In the genomic region with DNA sequence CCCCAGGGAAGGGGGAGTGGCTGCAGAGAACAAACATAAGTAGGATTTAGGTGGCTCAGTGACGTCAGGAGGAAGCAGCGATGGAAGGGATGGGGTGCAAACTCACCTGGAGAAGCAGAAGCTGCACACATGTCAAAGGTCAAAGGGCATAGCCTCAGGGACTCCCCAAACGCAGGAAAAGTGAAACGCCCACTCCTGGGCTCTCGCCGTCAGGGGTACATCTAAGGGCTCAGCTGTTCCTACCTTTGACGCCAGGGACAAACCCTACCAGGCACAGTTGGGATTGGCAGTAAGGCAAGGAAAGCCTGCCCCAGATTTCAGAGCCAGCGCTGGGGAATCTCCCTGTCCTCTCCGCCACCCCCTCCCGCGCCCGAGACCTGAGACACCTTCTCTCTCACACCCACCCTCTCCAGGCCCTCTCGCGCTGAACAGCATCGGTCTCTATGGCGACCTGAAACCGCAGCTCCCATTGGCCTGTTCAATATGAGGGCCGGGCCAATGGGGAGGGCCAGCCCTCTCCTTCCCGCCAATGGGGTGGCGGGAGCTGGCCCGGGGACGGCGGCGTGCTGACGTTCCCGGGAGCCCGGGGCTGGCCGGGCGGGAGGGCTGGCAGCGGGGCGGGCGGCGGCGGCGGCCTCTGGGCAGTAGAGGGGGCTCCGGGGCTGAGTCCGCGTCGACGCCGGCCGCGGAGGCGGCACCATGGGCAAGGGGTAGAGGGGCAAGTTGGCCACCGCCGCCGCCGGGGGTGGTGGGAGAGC, we compare ENCODE assay signal across 8 cellular contexts. TPM values are rescaled to one million over a fixed set of nuclear protein-coding genes. Genes with fewer than 3 reads are reported as not detected.
DNase-seq lines count a peak whose midpoint lies in the region; ATAC-seq and TF ChIP-seq lines count a peak whose summit lies in the region.

TSS of gene CCDC148 (minus strand) at position 445 of the 758 bp plus-strand sequence. CDS start at position 131, 314 bp downstream.
A gene with protein sequence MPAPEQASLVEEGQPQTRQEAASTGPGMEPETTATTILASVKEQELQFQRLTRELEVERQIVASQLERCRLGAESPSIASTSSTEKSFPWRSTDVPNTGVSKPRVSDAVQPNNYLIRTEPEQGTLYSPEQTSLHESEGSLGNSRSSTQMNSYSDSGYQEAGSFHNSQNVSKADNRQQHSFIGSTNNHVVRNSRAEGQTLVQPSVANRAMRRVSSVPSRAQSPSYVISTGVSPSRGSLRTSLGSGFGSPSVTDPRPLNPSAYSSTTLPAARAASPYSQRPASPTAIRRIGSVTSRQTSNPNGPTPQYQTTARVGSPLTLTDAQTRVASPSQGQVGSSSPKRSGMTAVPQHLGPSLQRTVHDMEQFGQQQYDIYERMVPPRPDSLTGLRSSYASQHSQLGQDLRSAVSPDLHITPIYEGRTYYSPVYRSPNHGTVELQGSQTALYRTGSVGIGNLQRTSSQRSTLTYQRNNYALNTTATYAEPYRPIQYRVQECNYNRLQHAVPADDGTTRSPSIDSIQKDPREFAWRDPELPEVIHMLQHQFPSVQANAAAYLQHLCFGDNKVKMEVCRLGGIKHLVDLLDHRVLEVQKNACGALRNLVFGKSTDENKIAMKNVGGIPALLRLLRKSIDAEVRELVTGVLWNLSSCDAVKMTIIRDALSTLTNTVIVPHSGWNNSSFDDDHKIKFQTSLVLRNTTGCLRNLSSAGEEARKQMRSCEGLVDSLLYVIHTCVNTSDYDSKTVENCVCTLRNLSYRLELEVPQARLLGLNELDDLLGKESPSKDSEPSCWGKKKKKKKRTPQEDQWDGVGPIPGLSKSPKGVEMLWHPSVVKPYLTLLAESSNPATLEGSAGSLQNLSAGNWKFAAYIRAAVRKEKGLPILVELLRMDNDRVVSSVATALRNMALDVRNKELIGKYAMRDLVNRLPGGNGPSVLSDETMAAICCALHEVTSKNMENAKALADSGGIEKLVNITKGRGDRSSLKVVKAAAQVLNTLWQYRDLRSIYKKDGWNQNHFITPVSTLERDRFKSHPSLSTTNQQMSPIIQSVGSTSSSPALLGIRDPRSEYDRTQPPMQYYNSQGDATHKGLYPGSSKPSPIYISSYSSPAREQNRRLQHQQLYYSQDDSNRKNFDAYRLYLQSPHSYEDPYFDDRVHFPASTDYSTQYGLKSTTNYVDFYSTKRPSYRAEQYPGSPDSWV (plus strand): TSS at position 644 of the 758 bp plus-strand sequence. CDS start 76,233 bp downstream, outside the sequence.

- H3K79me2 ChIP-seq in OCI-LY1 (ENCODE audit: insufficient read depth, low read length): no peaks in the 10 kb centered on the region

- peak; percentile 95 for ATAC-seq in GM21526 (IDR thresholded peaks at IDR 0.05; ENCODE audit: low FRiP score, unreplicated experiment)

- no peaks in the 10 kb centered on the region for H3K9me2 ChIP-seq in OCI-LY1 (ENCODE audit: low read depth, low read length)

- peak within 1 kb of the TSS; percentile 97 for H3K9ac ChIP-seq in HUES64 (ENCODE audit: low read depth, low read length)
- H3K9ac ChIP-seq in OCI-LY1 (ENCODE audit: low read length): peak within 1 kb of the TSS; percentile 70

- TF ChIP-seq CTCF in OCI-LY1 (IDR thresholded peaks at IDR 0.05; ENCODE audit: low read length): no peak
- TF ChIP-seq CTCF in epithelial cell of esophagus (IDR thresholded peaks at IDR 0.05; ENCODE audit: insufficient read depth, low read depth, low read length, missing control alignments): peak; percentile 37

- peaks cover 31% of the 10 kb centered on the region for H3K4me1 ChIP-seq in HUES64 (ENCODE audit: insufficient read depth, low read length)
- peaks cover 14% of the 10 kb centered on the region for H3K4me1 ChIP-seq in OCI-LY1 (ENCODE audit: insufficient read depth, low read length, severe bottlenecking)
- H3K4me1 ChIP-seq in mononuclear cell (ENCODE audit: insufficient read depth, low read length): peaks cover 19% of the 10 kb centered on the region

- H3K9me3 ChIP-seq in HUES64 (ENCODE audit: insufficient read depth, low read depth, low read length) (no peaks in the 10 kb centered on the region), OCI-LY1 (ENCODE audit: low read length) (no peaks in the 10 kb centered on the region), mononuclear cell (ENCODE audit: low read depth, low read length) (no peaks in the 10 kb centered on the region)

- no peaks in the 10 kb centered on the region for H3F3A ChIP-seq in OCI-LY1 (ENCODE audit: insufficient read depth, low read length)

- H2AFZ ChIP-seq in OCI-LY1 (ENCODE audit: low read length): no peak within 1 kb of the TSS

- H3K27me3 ChIP-seq in HUES64 (ENCODE audit: insufficient read depth, low read length) (no peaks in the 10 kb centered on the region), OCI-LY1 (ENCODE audit: insufficient read depth, low read length) (no peaks in the 10 kb centered on the region), mononuclear cell (ENCODE audit: insufficient read depth, low read length) (peaks cover 6% of the 10 kb centered on the region)

- H3K27ac ChIP-seq in HUES64 (ENCODE audit: low read depth, low read length) (peak within 1 kb of the TSS; percentile 96), OCI-LY1 (ENCODE audit: low read depth, low read length, poor library complexity, severe bottlenecking) (no peak within 1 kb of the TSS)

- no peaks in the 10 kb centered on the region for H4K20me1 ChIP-seq in OCI-LY1 (ENCODE audit: insufficient read depth, low read length)

- H3K4me2 ChIP-seq in OCI-LY1 (ENCODE audit: low read length): peak within 1 kb of the TSS; percentile 80

- peak; percentile 98 for DNase-seq in DMS 273 (lab: John Stamatoyannopoulos, UW; ENCODE audit: unreplicated experiment)
- peak; percentile 85 for DNase-seq in activated T-cell treated with anti-CD3 and anti-CD28 coated beads for 4 hours
- DNase-seq in epithelial cell of esophagus (ENCODE audit: low read depth): peak; percentile 95
- DNase-seq in stimulated activated CD8-positive, alpha-beta memory T cell treated with anti-CD3 and anti-CD28 coated beads, Interleukin-2, amount 100 ng/mL, for 1 hour (ENCODE audit: low read depth in 2 of 2): peak; percentile 78 to 79

- WGBS in HUES64: under 1% methylated on average over 38 of the region's 48 CpGs

- H3K4me3 ChIP-seq in HUES64 (ENCODE audit: low read length) (peak within 1 kb of the TSS; percentile 70), OCI-LY1 (ENCODE audit: low read depth, low read length, poor library complexity, severe bottlenecking) (peak within 1 kb of the TSS; percentile 71), epithelial cell of esophagus (ENCODE audit: low read length) (peak within 1 kb of the TSS; percentile 79), mononuclear cell (ENCODE audit: low read length) (peak within 1 kb of the TSS; percentile 65)

- H3K36me3 ChIP-seq in HUES64 (ENCODE audit: insufficient read depth, low read length): peaks cover 6% of the 10 kb centered on the region
- H3K36me3 ChIP-seq in OCI-LY1 (ENCODE audit: insufficient read depth, low read length): no peaks in the 10 kb centered on the region

RNA-seq across cellular contexts. Expression of gene CCDC148, which starts in this region (rescaled TPM):
- polyA plus RNA-seq in HUES64 (2013, experiment 1 of 2): 0.50 TPM
- polyA plus RNA-seq in HUES64 (2013, experiment 2 of 2): 1.4 TPM
- 0.42 TPM for total RNA-seq in mononuclear cell

RNA-seq across cellular contexts. Expression of the second gene that starts in this region (rescaled TPM):
- 50.3 TPM for polyA plus RNA-seq in HUES64 (2013, experiment 1 of 2)
- 48.5 TPM for polyA plus RNA-seq in HUES64 (2013, experiment 2 of 2)
- 7.9 TPM for total RNA-seq in mononuclear cell
